In genomic region chr14:64671591-64671990, GRCh38 we compare ENCODE assay signal across 7 cellular contexts. TPM values are rescaled to one million over a fixed set of nuclear protein-coding genes. Genes with fewer than 3 reads are reported as not detected.
DNase-seq lines count a peak whose midpoint lies in the region; ATAC-seq and TF ChIP-seq lines count a peak whose summit lies in the region.

No MANE protein-coding gene starts in this region.

- CTCF ChIA-PET in naive thymus-derived CD4-positive, alpha-beta T cell (lab: Charles Lee), result interaction anchor here (0.6 to 4.8 kb wide), 7 partner anchors 78 to 619 kb away, joined by 3 to 26 read pairs (median 4); no protein-coding TSS in a partner anchor

- peaks cover 9 to 38% (median 15%) of the 10 kb centered on the region in 7 donors for H3K4me1 Mint-ChIP-seq in naive thymus-derived CD4-positive, alpha-beta T cell

- H3K4me3 Mint-ChIP-seq in naive thymus-derived CD4-positive, alpha-beta T cell, result no peak overlapping the region

- peaks cover 0 to 8% (median 0%) of the 10 kb centered on the region in 5 donors for H3K36me3 Mint-ChIP-seq in naive thymus-derived CD4-positive, alpha-beta T cell

- peaks cover 0 to 26% (median 0%) of the 10 kb centered on the region in 5 donors for H3K27me3 Mint-ChIP-seq in naive thymus-derived CD4-positive, alpha-beta T cell

- H3K9me3 ChIP-seq in esophagus muscularis mucosa, result no peaks in the 10 kb centered on the region
- H3K9me3 ChIP-seq in naive thymus-derived CD4-positive, alpha-beta T cell (ENCODE audit: control insufficient read depth in 2 of 3, low read length in 3 of 3), result no peaks in the 10 kb centered on the region

- H3K27ac ChIP-seq in esophagus muscularis mucosa (replicated peaks in 1 of 4), result no peak overlapping the region
- no peak overlapping the region for H3K27ac ChIP-seq in naive thymus-derived CD4-positive, alpha-beta T cell (ENCODE audit: low read depth, low read length)

- POLR2A ChIA-PET in naive thymus-derived CD4-positive, alpha-beta T cell (lab: Charles Lee), result interaction anchor here (0.6 kb wide), 1 partner anchor 210 kb away, joined by 3 read pairs; no protein-coding TSS in a partner anchor

- TF ChIP-seq POLR2A in esophagus muscularis mucosa (IDR thresholded peaks at IDR 0.05; ENCODE audit: low read depth), result no peak

- H3K4me1 ChIP-seq in esophagus muscularis mucosa, result peaks cover 0 to 5% (median 2%) of the 10 kb centered on the region in 4 donors
- peaks cover 7 to 16% of the 10 kb centered on the region in 2 donors for H3K4me1 ChIP-seq in naive thymus-derived CD4-positive, alpha-beta T cell (ENCODE audit: control insufficient read depth in 2 of 2, insufficient read depth in 2 of 2, low read length in 2 of 2)

- H3K27ac Mint-ChIP-seq in naive thymus-derived CD4-positive, alpha-beta T cell, result no peak overlapping the region

- DNase-seq in GDM1 (lab: John Stamatoyannopoulos, UW), result peak; percentile 63
- DNase-seq in LNCaP clone FGC (ENCODE audit: low read depth), result no peak
- DNase-seq in esophagus muscularis mucosa (ENCODE audit: extremely low spot score), result no peak
- peak in 7 of 9 donors; percentile 25 to 66 (median 50) for DNase-seq in naive thymus-derived CD4-positive, alpha-beta T cell
- DNase-seq in activated CD4-positive, alpha-beta T cell treated with anti-CD3 and anti-CD28 coated beads, Interleukin-2, amount 50 U/mL, for 48 hours, result no peak

- H3K9me3 Mint-ChIP-seq in naive thymus-derived CD4-positive, alpha-beta T cell, result peaks cover 0 to 9% (median 0%) of the 10 kb centered on the region in 11 donors

- peak; percentile 80 for TF ChIP-seq CTCF in LNCaP clone FGC (IDR thresholded peaks at IDR 0.05; ENCODE audit: control insufficient read depth, extremely low read depth, insufficient read depth)
- peak; percentile 66 to 80 (median 75) for TF ChIP-seq CTCF in esophagus muscularis mucosa (IDR thresholded peaks at IDR 0.05)

- no peak overlapping the region for H3K4me3 ChIP-seq in LNCaP clone FGC (ENCODE audit: low read depth, low read length)
- H3K4me3 ChIP-seq in esophagus muscularis mucosa, result no peak overlapping the region
- H3K4me3 ChIP-seq in naive thymus-derived CD4-positive, alpha-beta T cell (ENCODE audit: low read length), result no peak overlapping the region

- TF ChIP-seq EP300 in esophagus muscularis mucosa (IDR thresholded peaks at IDR 0.05), result no peak

- no peaks in the 10 kb centered on the region for H3K36me3 ChIP-seq in esophagus muscularis mucosa
- H3K36me3 ChIP-seq in naive thymus-derived CD4-positive, alpha-beta T cell (ENCODE audit: control insufficient read depth in 2 of 3, insufficient read depth in 3 of 3, low read length in 3 of 3), result no peaks in the 10 kb centered on the region

- intact Hi-C loops in esophagus muscularis mucosa (cut with DNase I), result loop anchor here (5.0 kb wide), 1 partner anchor 76 kb away; no protein-coding TSS in a partner anchor
- intact Hi-C loops in naive thymus-derived CD4-positive, alpha-beta T cell (cut with micrococcal nuclease), result loop anchor here (1.0 to 5.0 kb wide), 6 partner anchors 51 to 312 kb away; no protein-coding TSS in a partner anchor

- H3K27me3 ChIP-seq in esophagus muscularis mucosa, result no peaks in the 10 kb centered on the region
- H3K27me3 ChIP-seq in naive thymus-derived CD4-positive, alpha-beta T cell (ENCODE audit: control insufficient read depth in 2 of 2, insufficient read depth in 2 of 2, low read length in 2 of 2), result no peaks in the 10 kb centered on the region

- ATAC-seq in SK-N-SH treated with all-trans-retinoic acid at 6 μM for 48 hours, result peak; percentile 88
- peak; percentile 64 for ATAC-seq in naive thymus-derived CD4-positive, alpha-beta T cell
- no peak for ATAC-seq in esophagus mucosa

- WGBS in esophagus muscularis mucosa, result 18% methylated on average over 3 of the region's 3 CpGs

TF ChIP-seq in SK-N-SH treated with all-trans-retinoic acid at 6 μM for 48 hours, 23 proteins besides CTCF, POLR2A, EP300 and RAD21:
- TF ChIP-seq OSR1 (CRISPR knock-in tag; IDR thresholded peaks at IDR 0.05) (no peak), ZNF70 (CRISPR knock-in tag; IDR thresholded peaks at IDR 0.05) (0 out of 2 replicates have a peak, but pooled peaks have one; percentile 20)

RNA-seq across cellular contexts. Expression of gene PLEKHG3, which starts 32.6 kb away (rescaled TPM):
- total RNA-seq in esophagus muscularis mucosa (10 to 100 TPM; 21.7 to 66.7 (median 35.1) TPM), esophagus mucosa (62.9 TPM)
- 10 to 100 TPM in 2 of 5 experiments, 1 to 10 TPM in 3; 1.2 to 43.6 (median 6.0) TPM for total RNA-seq in naive thymus-derived CD4-positive, alpha-beta T cell
- polyA plus RNA-seq in naive thymus-derived CD4-positive, alpha-beta T cell, result under 1 TPM; 0.17 to 0.44 TPM

Comparison
In these comparisons a context has a peak if more than half of its experiments do, and no peak if none do; other contexts are left out.
1. DNase-seq: peak in GDM1 (single experiment) and naive thymus-derived CD4-positive, alpha-beta T cell (7 of 9); none in LNCaP clone FGC (single experiment), esophagus muscularis mucosa (single experiment) and activated CD4-positive, alpha-beta T cell treated with anti-CD3 and anti-CD28 coated beads, Interleukin-2, amount 50 U/mL, for 48 hours (0 of 2).